ENCODE assay signal across 17 cellular contexts in genomic region chr1:182580736-182581135, GRCh38. TPM values are rescaled to one million over a fixed set of nuclear protein-coding genes. Genes with fewer than 3 reads are reported as not detected.
DNase-seq lines count a peak whose midpoint lies in the region; ATAC-seq and TF ChIP-seq lines count a peak whose summit lies in the region.
"Had no signal": no experiment of that assay in that cellular context is flagged by ENCODE, and none has a peak within 500 bp of the region (broad histone marks: within the 10 kb centered on the region; RNA-seq: fewer than 3 reads in every experiment).

No MANE protein-coding gene starts in this region.

- H3K9me3 Mint-ChIP-seq in activated T-cell treated with anti-CD3 and anti-CD28 coated beads, Interleukin-2, amount 50 U/mL, for 24 hours = no peaks in the 10 kb centered on the region
- H3K9me3 Mint-ChIP-seq: CD8-positive, alpha-beta memory T cell had no signal

- H3K27ac Mint-ChIP-seq in activated T-cell treated with anti-CD3 and anti-CD28 coated beads, Interleukin-2, amount 50 U/mL, for 24 hours = peak overlapping the region; percentile 22

- intact Hi-C loops in esophagus muscularis mucosa (cut with DNase I) = loop anchor here (10.0 kb wide), 1 partner anchor 126 kb away; the partner anchor contains the start of gene RGSL1

- WGBS in esophagus muscularis mucosa = 94% methylated on average over 2 of the region's 2 CpGs

- no peak for ATAC-seq in GM21529 (IDR thresholded peaks at IDR 0.05; ENCODE audit: unreplicated experiment)
- ATAC-seq: HCT116 had no signal

- H3K36me3 Mint-ChIP-seq in activated T-cell treated with anti-CD3 and anti-CD28 coated beads, Interleukin-2, amount 50 U/mL, for 24 hours (ENCODE audit: low read depth) = peaks cover 71% of the 10 kb centered on the region

- peaks cover 3 to 20% (median 14%) of the 10 kb centered on the region in 4 donors for H3K4me1 ChIP-seq in esophagus muscularis mucosa

- H3K36me3 ChIP-seq in esophagus muscularis mucosa = peaks cover 32 to 75% (median 45%) of the 10 kb centered on the region in 4 donors

- H3K4me1 Mint-ChIP-seq in activated T-cell treated with anti-CD3 and anti-CD28 coated beads, Interleukin-2, amount 50 U/mL, for 24 hours (ENCODE audit: low read depth) = peaks cover 57% of the 10 kb centered on the region

- H3K27me3 Mint-ChIP-seq in activated T-cell treated with anti-CD3 and anti-CD28 coated beads, Interleukin-2, amount 50 U/mL, for 24 hours = no peaks in the 10 kb centered on the region
- H3K27me3 Mint-ChIP-seq: CD8-positive, alpha-beta memory T cell had no signal

- DNase-seq in activated T-cell treated with anti-CD3 and anti-CD28 coated beads, Interleukin-2, amount 50 U/mL, for 24 hours = no peak
- no peak for DNase-seq in activated T-cell treated with anti-CD3 and anti-CD28 coated beads for 4 hours
- peak; percentile 74 for DNase-seq in NCI-H524 treated with DMSO at 0.1 percent for 48 hours (lab: John Stamatoyannopoulos, UW)
- peak; percentile 77 for DNase-seq in esophagus muscularis mucosa (ENCODE audit: extremely low spot score)
- no peak for DNase-seq in midbrain (lab: John Stamatoyannopoulos, UW)
- DNase-seq in activated naive CD4-positive, alpha-beta T cell treated with anti-CD3 and anti-CD28 coated beads, Interleukin-2, amount 50 U/mL, for 16 hours = no peak
- DNase-seq: 8988T; AML-193; Caco-2; CD8-positive, alpha-beta memory T cell; GF-D8; GM23248; IMR-90; KBM-7 had no signal

- no peak for TF ChIP-seq CTCF in esophagus muscularis mucosa (IDR thresholded peaks at IDR 0.05)

- no peaks in the 10 kb centered on the region for H3K9me3 ChIP-seq in esophagus muscularis mucosa
- H3K9me3 ChIP-seq: BLaER1, Caco-2 had no signal

- no peak overlapping the region for H3K27ac ChIP-seq in esophagus muscularis mucosa (replicated peaks in 1 of 4)
- H3K27ac ChIP-seq: BLaER1, GM23248 had no signal

- no peak for TF ChIP-seq EP300 in esophagus muscularis mucosa (IDR thresholded peaks at IDR 0.05)

- no peak overlapping the region for H3K4me3 ChIP-seq in esophagus muscularis mucosa
- H3K4me3 ChIP-seq: BLaER1, GM23248 had no signal

- no peak for TF ChIP-seq POLR2A in esophagus muscularis mucosa (IDR thresholded peaks at IDR 0.05; ENCODE audit: low read depth)

- no peak overlapping the region for H3K4me3 Mint-ChIP-seq in activated T-cell treated with anti-CD3 and anti-CD28 coated beads, Interleukin-2, amount 50 U/mL, for 24 hours

- H3K27me3 ChIP-seq in esophagus muscularis mucosa = no peaks in the 10 kb centered on the region
- H3K27me3 ChIP-seq: BLaER1 had no signal

RNA-seq across cellular contexts. Expression of gene RNASEL, which starts 8.3 kb away (rescaled TPM):
- 10 to 100 TPM in 1 of 4 donors, 1 to 10 TPM in 3; 6.0 to 10.8 (median 9.0) TPM for total RNA-seq in esophagus muscularis mucosa

RNA-seq across cellular contexts. Expression of gene RGS16, which starts 23.5 kb away (rescaled TPM):
- 10 to 100 TPM in 1 of 4 donors, 1 to 10 TPM in 2, under 1 TPM in 1; 0.83 to 19.7 (median 2.2) TPM for total RNA-seq in esophagus muscularis mucosa

Comparison
In these comparisons a context has a peak if more than half of its experiments do, and no peak if none do; other contexts are left out.
1. DNase-seq: peak in NCI-H524 treated with DMSO at 0.1 percent for 48 hours (single experiment) and esophagus muscularis mucosa (single experiment); none in activated T-cell treated with anti-CD3 and anti-CD28 coated beads, Interleukin-2, amount 50 U/mL, for 24 hours (single experiment), activated T-cell treated with anti-CD3 and anti-CD28 coated beads for 4 hours (single experiment), midbrain (single experiment) and activated naive CD4-positive, alpha-beta T cell treated with anti-CD3 and anti-CD28 coated beads, Interleukin-2, amount 50 U/mL, for 16 hours (single experiment).